12 cellular contexts compared by ENCODE assay signal in the genomic region with DNA sequence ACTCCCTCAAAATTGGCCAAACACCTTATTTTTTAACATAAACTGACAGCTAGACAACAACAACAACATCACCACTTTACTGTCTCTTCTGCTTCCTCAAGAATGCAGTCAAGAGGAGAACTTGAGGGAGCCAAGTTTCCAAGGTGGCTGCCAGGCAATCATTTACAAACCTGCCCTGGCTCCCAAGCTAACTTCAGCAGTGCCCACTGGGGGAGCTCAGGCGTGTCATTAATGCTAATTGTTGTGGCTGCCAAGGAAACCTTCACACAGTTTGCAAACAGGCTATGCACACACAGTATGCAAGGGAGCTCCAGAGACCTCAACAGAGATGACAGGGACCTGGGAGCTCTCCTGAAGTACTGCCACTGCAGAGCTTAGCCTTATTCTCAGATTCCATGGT. TPM values are rescaled to one million over a fixed set of nuclear protein-coding genes. Genes with fewer than 3 reads are reported as not detected.
DNase-seq lines count a peak whose midpoint lies in the region; ATAC-seq and TF ChIP-seq lines count a peak whose summit lies in the region.
"Had no signal": no experiment of that assay in that cellular context is flagged by ENCODE, and none has a peak within 500 bp of the region (broad histone marks: within the 10 kb centered on the region; RNA-seq: fewer than 3 reads in every experiment).

No MANE protein-coding gene starts in this region.

- H3K4me3 ChIP-seq in choroid plexus epithelial cell (ENCODE audit: low read depth, low read length) (no peak overlapping the region), osteoblast (ENCODE audit: insufficient read depth, low read length) (no peak overlapping the region)

- peaks cover 14% of the 10 kb centered on the region for H4K20me1 ChIP-seq in osteoblast (ENCODE audit: insufficient read depth, low read length)

- H3K4me2 ChIP-seq in osteoblast (ENCODE audit: insufficient read depth, low read length): peak overlapping the region; percentile 86

- H3K36me3 ChIP-seq in osteoblast (ENCODE audit: insufficient read depth, low read length): peaks cover 10% of the 10 kb centered on the region

- DNase-seq in DMS 273 treated with DMSO at 0.1 percent for 48 hours (lab: John Stamatoyannopoulos, UW) (peak; percentile 40), NCI-H1105 (lab: John Stamatoyannopoulos, UW) (peak; percentile 41), choroid plexus epithelial cell (ENCODE audit: low read depth) (peak; percentile 19), osteoblast (ENCODE audit: insufficient read length, low spot score, missing footprints) (no peak), iPS-NIHi7 (ENCODE audit: extremely low spot score) (no peak)
- DNase-seq in activated naive CD8-positive, alpha-beta T cell treated with anti-CD3 and anti-CD28 coated beads, Interleukin-2, amount 50 U/mL, for 24 hours: no peak
- DNase-seq: GDM1, HCEC 1CT, NCI-H1694 treated with DMSO at 0.1 percent for 48 hours, T-helper 1 cell had no signal

- TF ChIP-seq CTCF in choroid plexus epithelial cell (conservative IDR thresholded peaks at IDR 0.05; ENCODE audit: low read depth, low read length) (no peak), osteoblast (IDR thresholded peaks at IDR 0.05; ENCODE audit: extremely low read depth, low read depth, low read length) (no peak)

- H3K27ac Mint-ChIP-seq in activated naive CD8-positive, alpha-beta T cell treated with anti-CD3 and anti-CD28 coated beads, Interleukin-2, amount 50 U/mL, for 24 hours: no peak overlapping the region

- H3K27ac ChIP-seq in osteoblast (ENCODE audit: low read depth, low read length): peak overlapping the region; percentile 39

- H3K27me3 Mint-ChIP-seq in activated naive CD8-positive, alpha-beta T cell treated with anti-CD3 and anti-CD28 coated beads, Interleukin-2, amount 50 U/mL, for 24 hours: peaks cover 38% of the 10 kb centered on the region

- no peak overlapping the region for H3K4me3 Mint-ChIP-seq in activated naive CD8-positive, alpha-beta T cell treated with anti-CD3 and anti-CD28 coated beads, Interleukin-2, amount 50 U/mL, for 24 hours

- no peak overlapping the region for H2AFZ ChIP-seq in osteoblast (ENCODE audit: low read length)

- no peaks in the 10 kb centered on the region for H3K9me3 ChIP-seq in osteoblast (ENCODE audit: low read depth, low read length)

- no peaks in the 10 kb centered on the region for H3K9me3 Mint-ChIP-seq in activated naive CD8-positive, alpha-beta T cell treated with anti-CD3 and anti-CD28 coated beads, Interleukin-2, amount 50 U/mL, for 24 hours

- peaks cover 20% of the 10 kb centered on the region for H3K4me1 ChIP-seq in osteoblast (ENCODE audit: insufficient read depth, low read length)

- no peak for ATAC-seq in activated naive CD8-positive, alpha-beta T cell treated with anti-CD3 and anti-CD28 coated beads, Interleukin-2, amount 50 U/mL, for 24 hours
- ATAC-seq in HG02798 (IDR thresholded peaks at IDR 0.05; ENCODE audit: poor library complexity, unreplicated experiment) (no peak), GM21515 (IDR thresholded peaks at IDR 0.05; ENCODE audit: unreplicated experiment) (no peak)

- peaks cover 62% of the 10 kb centered on the region for H3K79me2 ChIP-seq in osteoblast (ENCODE audit: insufficient read depth, low read length)

- no peaks in the 10 kb centered on the region for H3K36me3 Mint-ChIP-seq in activated naive CD8-positive, alpha-beta T cell treated with anti-CD3 and anti-CD28 coated beads, Interleukin-2, amount 50 U/mL, for 24 hours (ENCODE audit: low read depth)

- no peaks in the 10 kb centered on the region for H3K27me3 ChIP-seq in osteoblast (ENCODE audit: insufficient read depth, low read length)

- H3K4me1 Mint-ChIP-seq in activated naive CD8-positive, alpha-beta T cell treated with anti-CD3 and anti-CD28 coated beads, Interleukin-2, amount 50 U/mL, for 24 hours: peaks cover 12% of the 10 kb centered on the region

RNA-seq across cellular contexts. Expression of a gene that starts 2.1 kb away (rescaled TPM):
- 32.7 and 42.3 TPM in 2 replicates for total RNA-seq in osteoblast

RNA-seq across cellular contexts. Expression of a gene that starts 18.9 kb away (rescaled TPM):
- total RNA-seq in osteoblast: not detected in 2 replicates

Comparison
In these comparisons a context has a peak if more than half of its experiments do, and no peak if none do; other contexts are left out.
1. DNase-seq: peak in DMS 273 treated with DMSO at 0.1 percent for 48 hours (single experiment), NCI-H1105 (single experiment) and choroid plexus epithelial cell (single experiment); none in osteoblast (single experiment), iPS-NIHi7 (single experiment) and activated naive CD8-positive, alpha-beta T cell treated with anti-CD3 and anti-CD28 coated beads, Interleukin-2, amount 50 U/mL, for 24 hours (single experiment).